Comparison of ENCODE assay signal across 11 cellular contexts in genomic region chr12:120388711-120389431, GRCh38. TPM values are rescaled to one million over a fixed set of nuclear protein-coding genes. Genes with fewer than 3 reads are reported as not detected.
DNase-seq lines count a peak whose midpoint lies in the region; ATAC-seq and TF ChIP-seq lines count a peak whose summit lies in the region.
"Had no signal": no experiment of that assay in that cellular context is flagged by ENCODE, and none has a peak within 500 bp of the region (broad histone marks: within the 10 kb centered on the region; RNA-seq: fewer than 3 reads in every experiment).

No MANE protein-coding gene starts in this region.

- 0 out of 2 replicates have a peak overlapping the region, but pooled peaks have one; percentile 27 for H2BK15ac ChIP-seq in H9 (ENCODE audit: low read depth, low read length)

- no peaks in the 10 kb centered on the region; a peak in 1 of 5 replicates for H3K9me3 Mint-ChIP-seq in H9

- H3K23ac ChIP-seq in H9 (ENCODE audit: insufficient read length, low read depth, low read length) = no peak overlapping the region

- H3K9me3 ChIP-seq in H9 (ENCODE audit: control insufficient read depth, low read depth, low read length) = no peaks in the 10 kb centered on the region
- H3K9me3 ChIP-seq in osteoblast (ENCODE audit: low read depth, low read length) = no peaks in the 10 kb centered on the region

- no peak overlapping the region for H3K4me3 ChIP-seq in osteoblast (ENCODE audit: insufficient read depth, low read length)

- peak overlapping the region; percentile 97 for H3K4me2 ChIP-seq in H9 (ENCODE audit: insufficient read depth, insufficient read length, low read length)
- H3K4me2 ChIP-seq in osteoblast (ENCODE audit: insufficient read depth, low read length) = no peak overlapping the region

- no peak overlapping the region for H3K56ac ChIP-seq in H9 (ENCODE audit: insufficient read length, low read depth, low read length)

- H3K27ac Mint-ChIP-seq in H9 = peak overlapping the region; percentile 95 to 98 (median 98); a peak in 5 of 7 replicates

- no peaks in the 10 kb centered on the region for H3K36me3 ChIP-seq in osteoblast (ENCODE audit: insufficient read depth, low read length)

- H4K20me1 ChIP-seq in H9 (ENCODE audit: control insufficient read depth, insufficient read depth, insufficient read length) (no peaks in the 10 kb centered on the region), osteoblast (ENCODE audit: insufficient read depth, low read length) (no peaks in the 10 kb centered on the region)

- no CpG with 5 or more reads among the region's 23 CpGs for WGBS in H9 (ENCODE audit: extremely low coverage, insufficient read length, low lambda C conversion rate)

- H3K27ac ChIP-seq in H9 (ENCODE audit: insufficient read length, low read depth, low read length) (peak overlapping the region; percentile 27), osteoblast (ENCODE audit: low read depth, low read length) (no peak overlapping the region)

- no peaks in the 10 kb centered on the region for H3K36me3 Mint-ChIP-seq in H9 (ENCODE audit: insufficient read depth in 1 of 3, low read depth in 3 of 3)

- H2BK5ac ChIP-seq in H9 (ENCODE audit: insufficient read length, low read length) = no peak overlapping the region

- H3K18ac ChIP-seq in H9 (ENCODE audit: insufficient read length, low read depth, low read length) = peak overlapping the region; percentile 70

- H2BK20ac ChIP-seq in H9 (ENCODE audit: low read depth, low read length, poor library complexity, severe bottlenecking) = no peak overlapping the region

- H2AFZ ChIP-seq in H9 (ENCODE audit: low read length) (no peak overlapping the region), osteoblast (ENCODE audit: low read length) (no peak overlapping the region)

- no peak overlapping the region for H3T11ph ChIP-seq in H9 (ENCODE audit: low read length)

- H3K79me1 ChIP-seq in H9 (ENCODE audit: insufficient read depth, low read depth, low read length, poor library complexity, severe bottlenecking) = no peaks in the 10 kb centered on the region

- H3K23me2 ChIP-seq in H9 (ENCODE audit: insufficient read length, low read depth, low read length, poor library complexity, severe bottlenecking) = peaks cover 8% of the 10 kb centered on the region

- DNase-seq in H9 = peak; percentile 91
- DNase-seq in NCI-H2196 (lab: John Stamatoyannopoulos, UW; ENCODE audit: unreplicated experiment) = peak; percentile 68
- peak; percentile 30 for DNase-seq in foreskin melanocyte
- peak; percentile 8 for DNase-seq in osteoblast (ENCODE audit: insufficient read length, low spot score, missing footprints)
- no peak for DNase-seq in H4 (ENCODE audit: low spot score)
- no peak for DNase-seq in stimulated activated naive CD4-positive, alpha-beta T cell treated with Interleukin-2 at 50 U/mL for 16 hours (lab: John Stamatoyannopoulos, UW)
- DNase-seq in posterior vena cava (ENCODE audit: low spot score) = no peak
- DNase-seq: NCI-H510A, SW 1271 had no signal

- H3K27me3 ChIP-seq in H9 (ENCODE audit: insufficient read depth, low read length) (no peaks in the 10 kb centered on the region), osteoblast (ENCODE audit: insufficient read depth, low read length) (peaks cover 19% of the 10 kb centered on the region)

- no peak for ATAC-seq in activated CD4-positive, CD25-positive, alpha-beta regulatory T cell treated with anti-CD3 and anti-CD28 coated beads, Interleukin-2, amount 50 U/mL, for 24 hours

- H3K4me3 Mint-ChIP-seq in H9 = peak overlapping the region; percentile 59 to 80

- peaks cover 21 to 35% of the 10 kb centered on the region in 2 experiments for H3K4me1 Mint-ChIP-seq in H9

- 0 out of 2 replicates have a peak overlapping the region, but pooled peaks have one; percentile 32 for H3K14ac ChIP-seq in H9 (ENCODE audit: insufficient read depth, low read length)

- no peak overlapping the region for H2BK12ac ChIP-seq in H9 (ENCODE audit: insufficient read length, low read depth, low read length)

- H3K4me1 ChIP-seq in H9 (ENCODE audit: insufficient read depth, low read length) = peaks cover 3% of the 10 kb centered on the region; the same call in 1 of the 2 replicates
- H3K4me1 ChIP-seq in osteoblast (ENCODE audit: insufficient read depth, low read length) = no peaks in the 10 kb centered on the region

- no peak overlapping the region for H3K9ac ChIP-seq in H9 (ENCODE audit: extremely low read depth, insufficient read length, low read length)

- H2BK120ac ChIP-seq in H9 (ENCODE audit: low read depth, low read length, poor library complexity, severe bottlenecking) = no peak overlapping the region

- no peak overlapping the region for H2AK5ac ChIP-seq in H9 (ENCODE audit: insufficient read length, low read length)

- no peak overlapping the region for H3K4ac ChIP-seq in H9 (ENCODE audit: low read depth, low read length)

- intact Hi-C loops in posterior vena cava (cut with DNase I) = no loop called here

- H3K79me2 ChIP-seq in H9 (ENCODE audit: insufficient read depth, low read length) (no peaks in the 10 kb centered on the region), osteoblast (ENCODE audit: insufficient read depth, low read length) (no peaks in the 10 kb centered on the region)

- H4K91ac ChIP-seq in H9 (ENCODE audit: insufficient read length, low read depth, low read length) = no peak overlapping the region

- TF ChIP-seq CTCF in H9 (conservative IDR thresholded peaks at IDR 0.05) = no peak
- no peak for TF ChIP-seq CTCF in osteoblast (IDR thresholded peaks at IDR 0.05; ENCODE audit: extremely low read depth, low read depth, low read length)

- no peak overlapping the region for H4K8ac ChIP-seq in H9 (replicated peaks; ENCODE audit: insufficient read length, low read depth, low read length)

- peak overlapping the region; percentile 69 for H4K5ac ChIP-seq in H9 (ENCODE audit: insufficient read length, low read depth, low read length)

- H3K27me3 Mint-ChIP-seq in H9 (ENCODE audit: low read depth) = peaks cover 11% of the 10 kb centered on the region

RNA-seq across cellular contexts. Expression of gene MSI1, which starts 19.9 kb away (rescaled TPM):
- total RNA-seq in H9 (2021) = 91.5 and 93.2 TPM in 2 replicates
- under 0.01 TPM in 2 replicates for total RNA-seq in osteoblast
- total RNA-seq in H4 (2014; rRNA removed; shearing (Covaris generic)) = 0.35 and 0.72 TPM in 2 replicates
- 1 to 10 TPM in 1 of 2 donors, under 1 TPM in 1; 0.28 to 1.0 TPM for total RNA-seq in posterior vena cava
- total RNA-seq: fibroblast of villous mesenchyme had no signal

RNA-seq across cellular contexts. Expression of gene COX6A1, which starts 49.0 kb away (rescaled TPM):
- 415 and 425 TPM in 2 replicates for total RNA-seq in H9 (2021)
- 224 and 256 TPM in 2 replicates for total RNA-seq in osteoblast
- 602 and 637 TPM in 2 replicates for total RNA-seq in H4 (2014; rRNA removed; shearing (Covaris generic))
- 100 to 1,000 TPM; 244 to 261 TPM for total RNA-seq in posterior vena cava

RNA-seq across cellular contexts. Expression of gene TRIAP1, which starts 57.3 kb away (rescaled TPM):
- total RNA-seq in H9 (2021) = 70.4 and 77.9 TPM in 2 replicates
- 19.2 and 19.9 TPM in 2 replicates for total RNA-seq in osteoblast
- 72.8 and 83.2 TPM in 2 replicates for total RNA-seq in H4 (2014; rRNA removed; shearing (Covaris generic))
- 10 to 100 TPM; 13.9 to 15.7 TPM for total RNA-seq in posterior vena cava

RNA-seq across cellular contexts. Expression of gene GATC, which starts 57.4 kb away (rescaled TPM):
- total RNA-seq in H9 (2021) (25.9 and 38.5 TPM in 2 replicates), osteoblast (14.5 and 20.0 TPM in 2 replicates), posterior vena cava (10 to 100 TPM; 11.7 to 16.2 TPM)
- total RNA-seq in H4 (2014; rRNA removed; shearing (Covaris generic)) = 21.2 and 24.8 TPM in 2 replicates

Comparison
In these comparisons a context has a peak if more than half of its experiments do, and no peak if none do; other contexts are left out.
1. DNase-seq: peak in H9 (single experiment), NCI-H2196 (single experiment), foreskin melanocyte (single experiment) and osteoblast (single experiment); none in H4 (single experiment), stimulated activated naive CD4-positive, alpha-beta T cell treated with Interleukin-2 at 50 U/mL for 16 hours (single experiment) and posterior vena cava (single experiment).
2. RNA of gene MSI1, which starts 19.9 kb away (total RNA-seq): 91.5 to 93.2 TPM in H9; 0.28 to 1.0 TPM in posterior vena cava, 0.35 to 0.72 TPM in H4 and under 0.01 TPM in osteoblast; every median in the first group is over 10 times any median in the second.